10 cellular contexts compared by ENCODE assay signal in genomic region chr7:100629117-100629711, GRCh38. TPM values are rescaled to one million over a fixed set of nuclear protein-coding genes. Genes with fewer than 3 reads are reported as not detected.
DNase-seq lines count a peak whose midpoint lies in the region; TF ChIP-seq lines count a peak whose summit lies in the region.
"Had no signal": no experiment of that assay in that cellular context is flagged by ENCODE, and none has a peak within 500 bp of the region (broad histone marks: within the 10 kb centered on the region; RNA-seq: fewer than 3 reads in every experiment).

No MANE protein-coding gene starts in this region.

- H3K4me1 Mint-ChIP-seq in T-helper 2 cell treated with Interferon-gamma antibody and Interleukin-4, amounts not matched to agents 5 μg/mL and 100 μg/mL, for 36 hours (ENCODE audit: low read depth), result peaks cover 40% of the 10 kb centered on the region

- peaks cover 16% of the 10 kb centered on the region for H3K36me3 Mint-ChIP-seq in T-helper 2 cell treated with Interferon-gamma antibody and Interleukin-4, amounts not matched to agents 5 μg/mL and 100 μg/mL, for 36 hours (ENCODE audit: low read depth)

- no peak overlapping the region for H3K27ac ChIP-seq in esophagus squamous epithelium
- H3K27ac ChIP-seq in right atrium auricular region, result no peak overlapping the region
- no peak overlapping the region for H3K27ac ChIP-seq in vagina

- TF ChIP-seq CTCF in kidney epithelial cell (IDR thresholded peaks at IDR 0.05; ENCODE audit: insufficient read depth, low read length, poor library complexity, severe bottlenecking) (peak; percentile 32), esophagus squamous epithelium (IDR thresholded peaks at IDR 0.05) (peak in 2 of 6 experiments; percentile 12 to 34), right atrium auricular region (IDR thresholded peaks at IDR 0.05) (no peak), vagina (IDR thresholded peaks at IDR 0.05) (no peak)

- DNase-seq in DMS 273 (lab: John Stamatoyannopoulos, UW; ENCODE audit: unreplicated experiment) (peak; percentile 75), HK-2 (ENCODE audit: unreplicated experiment) (peak; percentile 37), kidney epithelial cell (ENCODE audit: low read depth) (no peak), esophagus squamous epithelium (lab: John Stamatoyannopoulos, UW) (no peak), superior temporal gyrus (ENCODE audit: extremely low spot score) (no peak), right atrium auricular region (ENCODE audit: low spot score) (no peak), vagina (ENCODE audit: extremely low spot score in 2 of 2) (no peak)
- no peak for DNase-seq in T-helper 2 cell treated with Interferon-gamma antibody and Interleukin-4, amounts not matched to agents 5 μg/mL and 100 μg/mL, for 36 hours (ENCODE audit: low spot score)

- H3K4me1 ChIP-seq in esophagus squamous epithelium (peaks cover 10 to 32% (median 13%) of the 10 kb centered on the region in 3 donors), right atrium auricular region (peaks cover 0 to 17% of the 10 kb centered on the region in 2 donors), vagina (peaks cover 26% of the 10 kb centered on the region)

- TF ChIP-seq POLR2A in esophagus squamous epithelium (IDR thresholded peaks at IDR 0.05) (no peak), vagina (IDR thresholded peaks at IDR 0.05) (no peak)

- H3K9me3 ChIP-seq in esophagus squamous epithelium (no peaks in the 10 kb centered on the region), right atrium auricular region (no peaks in the 10 kb centered on the region), vagina (no peaks in the 10 kb centered on the region)

- no peaks in the 10 kb centered on the region for H3K36me3 ChIP-seq in kidney epithelial cell (ENCODE audit: control insufficient read depth, insufficient read depth, low read length)
- H3K36me3 ChIP-seq in esophagus squamous epithelium, result no peaks in the 10 kb centered on the region
- no peaks in the 10 kb centered on the region for H3K36me3 ChIP-seq in right atrium auricular region
- no peaks in the 10 kb centered on the region for H3K36me3 ChIP-seq in vagina

- H3K27ac Mint-ChIP-seq in T-helper 2 cell treated with Interferon-gamma antibody and Interleukin-4, amounts not matched to agents 5 μg/mL and 100 μg/mL, for 36 hours, result peak overlapping the region; percentile 55

- WGBS in esophagus squamous epithelium, 2 donors, result 79 to 88% methylated on average over 3 to 8 of the region's 11 CpGs

- intact Hi-C loops in esophagus squamous epithelium (cut with DNase I) (no loop called here), vagina (cut with DNase I) (no loop called here)

- H3K27me3 ChIP-seq in kidney epithelial cell (ENCODE audit: control insufficient read depth, insufficient read depth, low read length), result peaks cover 15% of the 10 kb centered on the region
- H3K27me3 ChIP-seq in esophagus squamous epithelium, result peaks cover 0 to 12% (median 0%) of the 10 kb centered on the region in 4 donors
- no peaks in the 10 kb centered on the region for H3K27me3 ChIP-seq in right atrium auricular region
- peaks cover 4% of the 10 kb centered on the region for H3K27me3 ChIP-seq in vagina

- no peak overlapping the region for H3K4me3 ChIP-seq in kidney epithelial cell (ENCODE audit: low read depth, low read length)
- no peak overlapping the region for H3K4me3 ChIP-seq in esophagus squamous epithelium
- no peak overlapping the region for H3K4me3 ChIP-seq in right atrium auricular region
- H3K4me3 ChIP-seq in vagina, result no peak overlapping the region

- H3K9me3 Mint-ChIP-seq in T-helper 2 cell treated with Interferon-gamma antibody and Interleukin-4, amounts not matched to agents 5 μg/mL and 100 μg/mL, for 36 hours, result no peaks in the 10 kb centered on the region
- H3K9me3 Mint-ChIP-seq: central memory CD8-positive, alpha-beta T cell had no signal

- peak overlapping the region; percentile 34 for H3K4me3 Mint-ChIP-seq in T-helper 2 cell treated with Interferon-gamma antibody and Interleukin-4, amounts not matched to agents 5 μg/mL and 100 μg/mL, for 36 hours

- no peaks in the 10 kb centered on the region for H3K27me3 Mint-ChIP-seq in T-helper 2 cell treated with Interferon-gamma antibody and Interleukin-4, amounts not matched to agents 5 μg/mL and 100 μg/mL, for 36 hours (ENCODE audit: low read depth)

RNA-seq across cellular contexts. Expression of gene TFR2, which starts 12.1 kb away (rescaled TPM):
- total RNA-seq in kidney epithelial cell (0.34 and 0.71 TPM in 2 replicates), esophagus squamous epithelium (1 to 10 TPM in 1 of 4 donors, under 1 TPM in 3; 0.38 to 1.1 (median 0.84) TPM), right atrium auricular region (under 1 TPM in 1 of 2 donors, not detected in 1; 0.19 TPM), vagina (0.25 TPM)

RNA-seq across cellular contexts. Expression of gene MOSPD3, which starts 16.9 kb away (rescaled TPM):
- total RNA-seq in kidney epithelial cell (14.5 and 23.3 TPM in 2 replicates), esophagus squamous epithelium (10 to 100 TPM in 3 of 4 donors, 1 to 10 TPM in 1; 7.6 to 22.4 (median 15.5) TPM), right atrium auricular region (10 to 100 TPM; 11.8 to 13.5 TPM), vagina (11.8 TPM)

RNA-seq across cellular contexts. Expression of gene ACTL6B, which starts 27.0 kb away (rescaled TPM):
- not detected in 2 replicates for total RNA-seq in kidney epithelial cell
- total RNA-seq in esophagus squamous epithelium, result not detected
- not detected for total RNA-seq in right atrium auricular region
- 0.49 TPM for total RNA-seq in vagina
- total RNA-seq: skeletal muscle tissue had no signal

RNA-seq across cellular contexts. Expression of gene PCOLCE, which starts 27.1 kb away (rescaled TPM):
- 4.7 and 6.4 TPM in 2 replicates for total RNA-seq in kidney epithelial cell
- 10 to 100 TPM in 2 of 4 donors, 1 to 10 TPM in 2; 4.6 to 23.8 (median 9.9) TPM for total RNA-seq in esophagus squamous epithelium
- 10 to 100 TPM; 25.4 to 39.0 TPM for total RNA-seq in right atrium auricular region
- total RNA-seq in vagina, result 85.4 TPM

RNA-seq across cellular contexts. Expression of gene FBXO24, which starts 43.1 kb away (rescaled TPM):
- total RNA-seq in kidney epithelial cell (0.55 and 0.79 TPM in 2 replicates), esophagus squamous epithelium (1 to 10 TPM in 1 of 4 donors, under 1 TPM in 2, not detected in 1; 0.19 to 1.6 (median 0.29) TPM), right atrium auricular region (under 1 TPM in 1 of 2 donors, not detected in 1; 0.20 TPM), vagina (0.98 TPM)

Comparison
In these comparisons a context has a peak if more than half of its experiments do, and no peak if none do; other contexts are left out.
1. DNase-seq: peak in DMS 273 (single experiment) and HK-2 (single experiment); none in T-helper 2 cell treated with Interferon-gamma antibody and Interleukin-4, amounts not matched to agents 5 μg/mL and 100 μg/mL, for 36 hours (single experiment), kidney epithelial cell (single experiment), esophagus squamous epithelium (single experiment), superior temporal gyrus (single experiment), right atrium auricular region (single experiment) and vagina (0 of 2).